ENCODE assay signal across 15 cellular contexts in genomic region chr12:107243316-107243715, GRCh38.
DNase-seq lines count a peak whose midpoint lies in the region; ATAC-seq, FAIRE-seq and TF ChIP-seq lines count a peak whose summit lies in the region.
"Had no signal": no experiment of that assay in that cellular context is flagged by ENCODE, and none has a peak within 500 bp of the region (broad histone marks: within the 10 kb centered on the region; RNA-seq: fewer than 3 reads in every experiment).

No MANE protein-coding gene starts in this region.

- H4K20me1 ChIP-seq in GM23338 (replicated peaks; ENCODE audit: insufficient read depth): no peaks in the 10 kb centered on the region

- H3K27ac Mint-ChIP-seq in GM23338: no peak overlapping the region
- H3K27ac Mint-ChIP-seq: CD8-positive, alpha-beta T cell had no signal

- no peaks in the 10 kb centered on the region for H3K4me1 ChIP-seq in GM23338 (ENCODE audit: insufficient read depth)
- H3K4me1 ChIP-seq in pancreas: no peaks in the 10 kb centered on the region

- no peaks in the 10 kb centered on the region for H3K27me3 Mint-ChIP-seq in GM23338 (ENCODE audit: insufficient read depth, low read depth, poor library complexity)

- intact Hi-C loops in pancreas (cut with DNase I): no loop called here

- ATAC-seq in GM23338 (peak; percentile 32; the same call in 1 of the 3 replicates), pancreas (peak; percentile 88 to 96 (median 93)), GM21423 (IDR thresholded peaks at IDR 0.05; ENCODE audit: unreplicated experiment) (no peak)
- ATAC-seq: CD8-positive, alpha-beta T cell; GM12878; HCT116; PC-3 had no signal

- H3F3A ChIP-seq in GM23338 (replicated peaks; ENCODE audit: low read depth): no peaks in the 10 kb centered on the region

- DNase-seq in GM23338 (ENCODE audit: low spot score): no peak
- peak; percentile 59 for DNase-seq in NCI-H146 (lab: John Stamatoyannopoulos, UW)
- DNase-seq in NCI-H345 treated with DMSO at 0.1 percent for 48 hours (lab: John Stamatoyannopoulos, UW; ENCODE audit: unreplicated experiment): peak; percentile 76
- DNase-seq in pancreas: peak; percentile 63 to 87 (median 75)
- DNase-seq in activated CD4-positive, alpha-beta T cell treated with anti-CD3 and anti-CD28 coated beads for 48 hours: no peak
- no peak for DNase-seq in DMS153 treated with DMSO at 0.1 percent for 48 hours (lab: John Stamatoyannopoulos, UW; ENCODE audit: unreplicated experiment)
- DNase-seq: CD8-positive, alpha-beta T cell; KG1; NCI-H1048; NCI-H524 treated with DMSO at 0.1 percent for 48 hours; PC-3; T-helper 9 cell had no signal

- no peaks in the 10 kb centered on the region for H3K27me3 ChIP-seq in GM23338 (ENCODE audit: insufficient read depth)
- H3K27me3 ChIP-seq in pancreas: no peaks in the 10 kb centered on the region

- no peak overlapping the region for H2AFZ ChIP-seq in GM23338

- no peak overlapping the region for H3K4me3 Mint-ChIP-seq in GM23338
- H3K4me3 Mint-ChIP-seq: CD8-positive, alpha-beta T cell had no signal

- no peak for TF ChIP-seq CTCF in GM23338 (conservative IDR thresholded peaks at IDR 0.05; ENCODE audit: low read depth in 2 of 2)
- TF ChIP-seq CTCF in pancreas (IDR thresholded peaks at IDR 0.05): no peak

- peaks cover 21% of the 10 kb centered on the region for H3K9me2 ChIP-seq in GM23338 (ENCODE audit: insufficient read depth)

- no peaks in the 10 kb centered on the region for H3K9me3 Mint-ChIP-seq in GM23338
- H3K9me3 Mint-ChIP-seq: CD8-positive, alpha-beta T cell had no signal

- no peak for FAIRE-seq in pancreas (lab: Jason Lieb, UNC)
- FAIRE-seq: GM12878 had no signal

- peaks cover 10% of the 10 kb centered on the region; the same call in 2 of the 3 replicates for H3K4me1 Mint-ChIP-seq in GM23338

- WGBS in pancreas, 2 donors: 6 to 14% methylated on average over 3 of the region's 3 CpGs

- H3K27ac ChIP-seq in GM23338 (ENCODE audit: low read depth): no peak overlapping the region
- H3K27ac ChIP-seq in pancreas: no peak overlapping the region

- no peaks in the 10 kb centered on the region for H3K36me3 Mint-ChIP-seq in GM23338 (ENCODE audit: low read depth)
- H3K36me3 Mint-ChIP-seq: CD8-positive, alpha-beta T cell had no signal

- H3K36me3 ChIP-seq in GM23338 (ENCODE audit: insufficient read depth) (no peaks in the 10 kb centered on the region), pancreas (no peaks in the 10 kb centered on the region)

- no peak overlapping the region for H3K4me2 ChIP-seq in GM23338

- H3K4me3 ChIP-seq in GM23338 (no peak overlapping the region), pancreas (no peak overlapping the region)
- H3K4me3 ChIP-seq: GM12878 had no signal

- H3K79me2 ChIP-seq in GM23338 (replicated peaks; ENCODE audit: insufficient read depth): no peaks in the 10 kb centered on the region

- H3K9me3 ChIP-seq in pancreas: no peaks in the 10 kb centered on the region

TF ChIP-seq in GM23338, 12 proteins besides CTCF, POLR2A, EP300 and RAD21:
- TF ChIP-seq EZH2phosphoT487 (IDR thresholded peaks at IDR 0.05; ENCODE audit: unreplicated experiment) (no peak), NANOG (IDR thresholded peaks at IDR 0.05; ENCODE audit: borderline replicate concordance) (no peak)
TF ChIP-seq in GM23338: peak in this region for 0.

Comparison
In these comparisons a context has a peak if more than half of its experiments do, and no peak if none do; other contexts are left out.
1. DNase-seq: peak in NCI-H146 (single experiment), NCI-H345 treated with DMSO at 0.1 percent for 48 hours (single experiment) and pancreas (6 of 6); none in GM23338 (single experiment), activated CD4-positive, alpha-beta T cell treated with anti-CD3 and anti-CD28 coated beads for 48 hours (single experiment) and DMS153 treated with DMSO at 0.1 percent for 48 hours (single experiment).